ENCODE assay signal across 15 cellular contexts in the genomic region with DNA sequence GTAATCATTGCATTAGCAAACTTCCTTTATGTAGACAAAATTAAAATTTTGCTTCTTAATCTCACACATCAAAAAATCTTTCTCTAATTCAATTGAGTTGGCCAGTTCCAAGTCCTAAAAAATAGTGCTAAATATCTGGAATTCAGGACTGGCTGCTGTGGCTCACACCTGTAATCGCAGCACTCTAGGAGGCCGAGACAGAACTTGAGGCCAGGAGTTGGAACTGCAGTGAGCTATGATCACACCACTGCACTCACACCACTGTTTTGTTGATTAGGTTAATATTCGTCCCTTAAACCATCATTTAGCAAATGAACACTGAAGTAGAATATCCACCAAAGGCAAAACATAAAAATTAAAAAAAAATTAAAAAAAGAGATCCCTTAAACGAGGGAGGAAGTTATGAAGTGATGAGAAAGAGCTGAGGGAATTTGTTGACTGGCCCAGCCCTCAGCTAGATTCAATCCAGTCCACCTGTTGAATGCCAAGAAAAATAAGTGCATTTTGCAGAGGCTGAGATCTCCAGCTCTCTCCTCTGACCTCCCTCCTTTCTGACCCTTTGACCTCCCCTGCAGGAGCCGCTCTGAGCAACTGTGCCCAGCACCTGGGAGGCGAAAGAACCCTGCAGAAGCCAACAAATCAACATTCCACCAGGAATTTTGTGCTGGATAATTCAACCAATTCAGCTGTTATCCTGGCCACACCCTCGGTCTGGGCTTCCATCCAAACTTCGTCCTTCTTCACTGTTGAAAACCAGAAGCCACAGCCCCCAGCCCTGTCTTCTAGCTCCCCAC.
DNase-seq lines count a peak whose midpoint lies in the region; ATAC-seq and TF ChIP-seq lines count a peak whose summit lies in the region.
"Had no signal": no experiment of that assay in that cellular context is flagged by ENCODE, and none has a peak within 500 bp of the region (broad histone marks: within the 10 kb centered on the region; RNA-seq: fewer than 3 reads in every experiment).

No MANE protein-coding gene starts in this region.

- in situ Hi-C loops in astrocyte of the cerebellum (cut with HindIII; ENCODE audit: low sequenced_read_pairs), result no loop called here

- H3K4me3 Mint-ChIP-seq in activated T-cell treated with anti-CD3 and anti-CD28 coated beads, Interleukin-2, amount 50 U/mL, for 4 hours, result no peak overlapping the region
- H3K4me3 Mint-ChIP-seq: activated CD4-positive, alpha-beta memory T cell treated with anti-CD3 and anti-CD28 coated beads for 36 hours had no signal

- no peak overlapping the region for H3K4me3 ChIP-seq in H7 (ENCODE audit: insufficient read depth, low read depth, low read length)
- no peak overlapping the region for H3K4me3 ChIP-seq in astrocyte of the cerebellum (ENCODE audit: low read depth, low read length)
- no peak overlapping the region for H3K4me3 ChIP-seq in A673 (ENCODE audit: low read depth, low read length, poor library complexity, severe bottlenecking)
- H3K4me3 ChIP-seq: Peyer's patch had no signal

- H3K27me3 Mint-ChIP-seq in activated T-cell treated with anti-CD3 and anti-CD28 coated beads, Interleukin-2, amount 50 U/mL, for 4 hours (ENCODE audit: low read depth), result peaks cover 1% of the 10 kb centered on the region
- H3K27me3 Mint-ChIP-seq: activated CD4-positive, alpha-beta memory T cell treated with anti-CD3 and anti-CD28 coated beads for 36 hours had no signal

- no peak overlapping the region for H3K27ac ChIP-seq in A673 (ENCODE audit: low read depth, low read length, poor library complexity, severe bottlenecking)
- H3K27ac ChIP-seq: Peyer's patch had no signal

- H3K36me3 ChIP-seq in H7 (replicated peaks; ENCODE audit: control insufficient read depth, insufficient read depth, low read length), result no peaks in the 10 kb centered on the region
- H3K36me3 ChIP-seq in A673 (ENCODE audit: insufficient read depth, low read length, poor library complexity, severe bottlenecking), result no peaks in the 10 kb centered on the region
- H3K36me3 ChIP-seq: Peyer's patch had no signal

- TF ChIP-seq CTCF in astrocyte of the cerebellum (IDR thresholded peaks at IDR 0.05; ENCODE audit: low read depth, low read length, missing control alignments), result no peak
- TF ChIP-seq CTCF in A673 (conservative IDR thresholded peaks at IDR 0.05; ENCODE audit: low read depth, low read length), result no peak

- H3K27me3 ChIP-seq in H7 (ENCODE audit: control insufficient read depth, insufficient read depth, low read length), result no peaks in the 10 kb centered on the region
- H3K27me3 ChIP-seq in A673 (replicated peaks; ENCODE audit: insufficient read depth, low read depth, low read length, poor library complexity), result no peaks in the 10 kb centered on the region
- H3K27me3 ChIP-seq: Peyer's patch had no signal

- CTCF ChIA-PET in A673 (lab: Charles Lee), result no interaction called here

- H3K9me3 Mint-ChIP-seq in activated T-cell treated with anti-CD3 and anti-CD28 coated beads, Interleukin-2, amount 50 U/mL, for 4 hours, result no peaks in the 10 kb centered on the region
- H3K9me3 Mint-ChIP-seq: activated CD4-positive, alpha-beta memory T cell treated with anti-CD3 and anti-CD28 coated beads for 36 hours had no signal

- no peaks in the 10 kb centered on the region for H3K36me3 Mint-ChIP-seq in activated T-cell treated with anti-CD3 and anti-CD28 coated beads, Interleukin-2, amount 50 U/mL, for 4 hours (ENCODE audit: insufficient read depth)
- H3K36me3 Mint-ChIP-seq: activated CD4-positive, alpha-beta memory T cell treated with anti-CD3 and anti-CD28 coated beads for 36 hours had no signal

- BruUV-seq in A673 (replicated peaks; lab: Mats Ljungman, UMichigan), result no TSS peak

- POLR2A ChIA-PET in A673 (lab: Charles Lee; ENCODE audit: low non-redundant PET), result no interaction called here

- intact Hi-C loops in A673 (cut with micrococcal nuclease; ENCODE audit: unreplicated experiment), result no loop called here

- DNase-seq in A172 (ENCODE audit: low spot score), result peak; percentile 53
- DNase-seq in H7, result peak; percentile 17
- DNase-seq in astrocyte of the cerebellum (ENCODE audit: low read depth), result peak; percentile 6
- DNase-seq in iPS-NIHi11 (ENCODE audit: low spot score), result peak; percentile 21
- no peak for DNase-seq in A673 (ENCODE audit: low spot score)
- DNase-seq in NOMO-1 treated with DMSO at 0.1 percent for 48 hours (lab: John Stamatoyannopoulos, UW; ENCODE audit: unreplicated experiment), result no peak
- DNase-seq in activated T-cell treated with anti-CD3 and anti-CD28 coated beads, Interleukin-2, amount 50 U/mL, for 4 hours, result no peak
- DNase-seq: activated CD4-positive, alpha-beta memory T cell treated with anti-CD3 and anti-CD28 coated beads for 36 hours; activated T-cell treated with anti-CD3 and anti-CD28 coated beads, Interleukin-2, amount 50 U/mL, for 48 hours; COR-L47; mammary epithelial cell; NCI-H2081 treated with DMSO at 0.1 percent for 48 hours; NCI-H526 treated with DMSO at 0.1 percent for 48 hours; Peyer's patch had no signal

- no peaks in the 10 kb centered on the region for H3K9me3 ChIP-seq in A673 (ENCODE audit: low read depth, low read length, poor library complexity, severe bottlenecking)
- H3K9me3 ChIP-seq: Peyer's patch had no signal

- no peak for ATAC-seq in activated T-cell treated with anti-CD3 and anti-CD28 coated beads, Interleukin-2, amount 50 U/mL, for 4 hours
- ATAC-seq in HG03457 (IDR thresholded peaks at IDR 0.05; ENCODE audit: unreplicated experiment), result no peak

- H3K4me1 Mint-ChIP-seq in activated T-cell treated with anti-CD3 and anti-CD28 coated beads, Interleukin-2, amount 50 U/mL, for 4 hours (ENCODE audit: low read depth), result no peaks in the 10 kb centered on the region

- H3K4me1 ChIP-seq in A673 (ENCODE audit: insufficient read depth, low read length, poor library complexity, severe bottlenecking), result no peaks in the 10 kb centered on the region
- H3K4me1 ChIP-seq: Peyer's patch had no signal

Comparison
In these comparisons a context has a peak if more than half of its experiments do, and no peak if none do; other contexts are left out.
1. DNase-seq: peak in A172 (single experiment), H7 (single experiment), astrocyte of the cerebellum (single experiment) and iPS-NIHi11 (single experiment); none in A673 (single experiment), NOMO-1 treated with DMSO at 0.1 percent for 48 hours (single experiment) and activated T-cell treated with anti-CD3 and anti-CD28 coated beads, Interleukin-2, amount 50 U/mL, for 4 hours (single experiment).